ENCODE assay signal across 21 cellular contexts in genomic region chr5:126868338-126868737, GRCh38.
DNase-seq lines count a peak whose midpoint lies in the region; ATAC-seq, FAIRE-seq and TF ChIP-seq lines count a peak whose summit lies in the region.
"Had no signal": no experiment of that assay in that cellular context is flagged by ENCODE, and none has a peak within 500 bp of the region (broad histone marks: within the 10 kb centered on the region; RNA-seq: fewer than 3 reads in every experiment).

No MANE protein-coding gene starts in this region.

- no peaks in the 10 kb centered on the region for H3K9me3 Mint-ChIP-seq in natural killer cell treated with Interleukin-12 subunit alpha and Interleukin-12 subunit beta and Interleukin-15 and Interleukin-18, amount 100 ng/mL, for 72 hours
- H3K9me3 Mint-ChIP-seq: activated CD4-positive, alpha-beta T cell treated with anti-CD3 and anti-CD28 coated beads, Interleukin-2, amount 10 ng/mL, durations not matched to agents 7 days and 5 days; stimulated activated naive CD8-positive, alpha-beta T cell treated with anti-CD3 and anti-CD28 coated beads, Interleukin-15, Interleukin-2, amounts not matched to agents 100 ng/mL and 50 ng/mL, for 24 hours had no signal

- no peak overlapping the region for H2BK120ac ChIP-seq in H1 (replicated peaks; ENCODE audit: low read depth, low read length)

- H2BK12ac ChIP-seq in H1 (ENCODE audit: low read depth, low read length), result peak overlapping the region; percentile 42; the same call in 1 of the 2 replicates

- no peaks in the 10 kb centered on the region for H3K79me1 ChIP-seq in H1 (ENCODE audit: low read depth, low read length)

- peak overlapping the region in 5 of 10 experiments; percentile 44 to 52 (median 50); a peak in 3 of 20 replicates for H3K4me3 ChIP-seq in BLaER1 treated with 17β-estradiol and CSF1 and Interleukin-3, amounts not matched to agents 10 nM and 100 nM
- no peak overlapping the region for H3K4me3 ChIP-seq in H1 (ENCODE audit: extremely low read depth in 1 of 4, insufficient read depth in 2 of 4, low read depth in 3 of 4, low read length in 4 of 4)
- H3K4me3 ChIP-seq: cardiac muscle cell, hepatocyte had no signal

- peak overlapping the region; percentile 3 for H3K4me3 Mint-ChIP-seq in natural killer cell treated with Interleukin-12 subunit alpha and Interleukin-12 subunit beta and Interleukin-15 and Interleukin-18, amount 100 ng/mL, for 72 hours

- H4K20me1 ChIP-seq in BLaER1 treated with 17β-estradiol and CSF1 and Interleukin-3, amounts not matched to agents 10 nM and 100 nM, result peaks cover 0 to 4% (median 0%) of the 10 kb centered on the region in 11 experiments; a peak in 1 of 22 replicates
- H4K20me1 ChIP-seq in H1 (replicated peaks in 1 of 2; ENCODE audit: control insufficient read depth in 1 of 2, insufficient read depth in 2 of 2, low read length in 2 of 2), result peaks cover 0 to 2% of the 10 kb centered on the region in 2 experiments

- H2AK5ac ChIP-seq in H1 (ENCODE audit: low read depth, low read length), result 0 out of 2 replicates have a peak overlapping the region, but pooled peaks have one; percentile 70

- no peak overlapping the region for H3K4ac ChIP-seq in H1 (replicated peaks; ENCODE audit: insufficient read length, low read depth, low read length)

- no peak for FAIRE-seq in H1 (lab: Jason Lieb, UNC)

- H3K27me3 ChIP-seq in BLaER1 treated with 17β-estradiol and CSF1 and Interleukin-3, amounts not matched to agents 10 nM and 100 nM, result no peaks in the 10 kb centered on the region
- H3K27me3 ChIP-seq in H1 (replicated peaks in 1 of 4; ENCODE audit: control insufficient read depth in 3 of 4, extremely low read depth in 1 of 4, insufficient read depth in 3 of 4, low read length in 3 of 4), result no peaks in the 10 kb centered on the region
- H3K27me3 ChIP-seq: cardiac muscle cell, foreskin keratinocyte, hepatocyte, tibial nerve had no signal

- peak overlapping the region in 2 of 11 experiments; percentile 26 to 50; a peak in 1 of 22 replicates for H3K9ac ChIP-seq in BLaER1 treated with 17β-estradiol and CSF1 and Interleukin-3, amounts not matched to agents 10 nM and 100 nM
- H3K9ac ChIP-seq in H1 (replicated peaks in 1 of 4; ENCODE audit: extremely low read depth in 1 of 4, low read depth in 3 of 4, low read length in 3 of 4), result no peak overlapping the region

- H4K8ac ChIP-seq in H1 (ENCODE audit: extremely low read depth, insufficient read depth, low read length), result no peak overlapping the region

- CTCF ChIA-PET in H1 (lab: Charles Lee; ENCODE audit: partially characterized antibody), result interaction anchor here (1.0 to 1.8 kb wide), 3 partner anchors 12 to 15 kb away, joined by 3 to 5 read pairs (median 4); no protein-coding TSS in a partner anchor

- no peaks in the 10 kb centered on the region for H3K79me2 ChIP-seq in H1 (ENCODE audit: control insufficient read depth in 1 of 2, insufficient read depth in 2 of 2, low read length in 2 of 2)
- H3K79me2 ChIP-seq: hepatocyte had no signal

- no peak overlapping the region for H4K5ac ChIP-seq in H1 (ENCODE audit: insufficient read length, low read depth, low read length)

- no peak overlapping the region for H3K18ac ChIP-seq in H1 (ENCODE audit: extremely low read depth, low read length)

- peaks cover 0 to 41% (median 30%) of the 10 kb centered on the region in 11 experiments; a peak in 18 of 22 replicates for H3K36me3 ChIP-seq in BLaER1 treated with 17β-estradiol and CSF1 and Interleukin-3, amounts not matched to agents 10 nM and 100 nM
- no peaks in the 10 kb centered on the region for H3K36me3 ChIP-seq in H1 (ENCODE audit: control insufficient read depth in 2 of 4, insufficient read depth in 4 of 4, low read length in 3 of 4)
- H3K36me3 ChIP-seq: cardiac muscle cell, tibial nerve had no signal

- no peak overlapping the region for H2BK5ac ChIP-seq in H1 (ENCODE audit: low read depth, low read length)

- H3K14ac ChIP-seq in H1 (ENCODE audit: insufficient read length), result no peak overlapping the region

- no peak overlapping the region; the same call in 1 of the 2 replicates for H2BK15ac ChIP-seq in H1 (ENCODE audit: low read length)

- no peak overlapping the region for H3K23ac ChIP-seq in H1 (ENCODE audit: insufficient read length)

- peaks cover 4% of the 10 kb centered on the region; the same call in 1 of the 2 replicates for H3K23me2 ChIP-seq in H1 (ENCODE audit: low read depth, low read length)

- 76% methylated on average over 4 of the region's 5 CpGs; no CpG with 5 or more reads in 1 of the 2 experiments for WGBS in H1 (ENCODE audit: extremely low coverage in 1 of 2, insufficient coverage in 1 of 2, insufficient read length in 1 of 2, insufficient replicate concordance in 2 of 2, low coverage in 1 of 2, low lambda C conversion rate in 2 of 2, missing lambda C conversion rate in 1 of 2), 2 experiments

- H3K27ac ChIP-seq in BLaER1 treated with 17β-estradiol and CSF1 and Interleukin-3, amounts not matched to agents 10 nM and 100 nM, result peak overlapping the region in 3 of 11 experiments; percentile 15 to 27 (median 27); a peak in 2 of 22 replicates
- no peak overlapping the region for H3K27ac ChIP-seq in H1 (ENCODE audit: low read depth, low read length)
- H3K27ac ChIP-seq: cardiac muscle cell, epithelial cell of prostate, foreskin keratinocyte, hepatocyte, tibial nerve had no signal

- POLR2A ChIA-PET in H1 (lab: Charles Lee; ENCODE audit: partially characterized antibody), result interaction anchor here (1.0 to 1.8 kb wide), 3 partner anchors 31 to 466 kb away, joined by 3 to 7 read pairs (median 5); no protein-coding TSS in a partner anchor

- peaks cover 9 to 11% of the 10 kb centered on the region in 2 donors for H3K4me1 Mint-ChIP-seq in natural killer cell treated with Interleukin-12 subunit alpha and Interleukin-12 subunit beta and Interleukin-15 and Interleukin-18, amount 100 ng/mL, for 72 hours (ENCODE audit: low read depth in 2 of 2)

- H3K4me2 ChIP-seq in BLaER1 treated with 17β-estradiol and CSF1 and Interleukin-3, amounts not matched to agents 10 nM and 100 nM, result peak overlapping the region; percentile 71 to 96 (median 81)
- peak overlapping the region in 1 of 2 experiments; percentile 96; a peak in 1 of 4 replicates for H3K4me2 ChIP-seq in H1 (ENCODE audit: insufficient read depth in 1 of 2, low read depth in 2 of 2, low read length in 2 of 2)

- no peak overlapping the region for H4K91ac ChIP-seq in H1 (replicated peaks; ENCODE audit: insufficient read length, low read length)

- TF ChIP-seq EP300 in H1 (IDR thresholded peaks at IDR 0.05; ENCODE audit: borderline replicate concordance in 1 of 2, low read depth in 2 of 2, low read length in 2 of 2), result no peak

- peak; percentile 8 for ATAC-seq in HG03159 (IDR thresholded peaks at IDR 0.05; ENCODE audit: unreplicated experiment)
- no peak for ATAC-seq in natural killer cell treated with Interleukin-12 subunit alpha and Interleukin-12 subunit beta and Interleukin-15 and Interleukin-18, amount 100 ng/mL, for 72 hours
- no peak for ATAC-seq in GM18861 (IDR thresholded peaks at IDR 0.05; ENCODE audit: unreplicated experiment)

- H3K56ac ChIP-seq in H1 (replicated peaks; ENCODE audit: insufficient read length, low read depth, low read length), result no peak overlapping the region

- no peak overlapping the region for H3K27ac Mint-ChIP-seq in natural killer cell treated with Interleukin-12 subunit alpha and Interleukin-12 subunit beta and Interleukin-15 and Interleukin-18, amount 100 ng/mL, for 72 hours

- no peak for TF ChIP-seq RAD21 in H1 (IDR thresholded peaks at IDR 0.05 in 1 of 2, conservative IDR thresholded peaks at IDR 0.05 in 1 of 2; ENCODE audit: low read depth in 2 of 2, low read length in 2 of 2)

- no peak for TF ChIP-seq POLR2A in H1 (IDR thresholded peaks at IDR 0.05; ENCODE audit: control extremely low read depth in 1 of 2, low read depth in 2 of 2, low read length in 2 of 2)

- peaks cover 0 to 2% of the 10 kb centered on the region in 2 donors for H3K27me3 Mint-ChIP-seq in natural killer cell treated with Interleukin-12 subunit alpha and Interleukin-12 subunit beta and Interleukin-15 and Interleukin-18, amount 100 ng/mL, for 72 hours
- H3K27me3 Mint-ChIP-seq: activated CD4-positive, alpha-beta T cell treated with anti-CD3 and anti-CD28 coated beads, Interleukin-2, amount 10 ng/mL, durations not matched to agents 7 days and 5 days; stimulated activated naive CD8-positive, alpha-beta T cell treated with anti-CD3 and anti-CD28 coated beads, Interleukin-15, Interleukin-2, amounts not matched to agents 100 ng/mL and 50 ng/mL, for 24 hours had no signal

- H2BK20ac ChIP-seq in H1 (ENCODE audit: low read length), result peak overlapping the region; percentile 15; the same call in 1 of the 2 replicates

- H3K4me1 ChIP-seq in BLaER1 treated with 17β-estradiol and CSF1 and Interleukin-3, amounts not matched to agents 10 nM and 100 nM, result peaks cover 14 to 53% (median 49%) of the 10 kb centered on the region in 10 experiments
- peaks cover 1 to 7% (median 5%) of the 10 kb centered on the region in 4 experiments; a peak in 5 of 7 replicates for H3K4me1 ChIP-seq in H1 (replicated peaks in 1 of 4; ENCODE audit: control insufficient read depth in 3 of 4, insufficient read depth in 4 of 4, low read length in 3 of 4)
- H3K4me1 ChIP-seq: foreskin keratinocyte had no signal

- DNase-seq in H1 (ENCODE audit: low read depth in 1 of 2, low spot score in 2 of 2) (peak in 1 of 2 experiments; percentile 43), NCI-H187 (lab: John Stamatoyannopoulos, UW) (no peak), cortex of kidney (lab: John Stamatoyannopoulos, UW) (no peak)
- no peak for DNase-seq in natural killer cell treated with Interleukin-12 subunit alpha and Interleukin-12 subunit beta and Interleukin-15 and Interleukin-18, amount 100 ng/mL, for 72 hours (ENCODE audit: low spot score)
- DNase-seq: activated CD4-positive, alpha-beta T cell treated with anti-CD3 and anti-CD28 coated beads, Interleukin-2, amount 10 ng/mL, durations not matched to agents 7 days and 5 days; activated effector memory CD4-positive, alpha-beta T cell treated with anti-CD3 and anti-CD28 coated beads, Interleukin-2, amount 50 U/mL, for 16 hours; amniotic stem cell; dermis blood vessel endothelial cell; foreskin keratinocyte; kidney glomerular epithelial cell; mesendoderm; stimulated activated CD4-positive, alpha-beta T cell treated with anti-CD3 and anti-CD28 coated beads, Interleukin-4, amount 100 ng/mL, for 1 hour; T-helper 1 cell had no signal

- no peak overlapping the region for H2AFZ ChIP-seq in H1 (ENCODE audit: low read length)
- H2AFZ ChIP-seq: hepatocyte had no signal

- no peak for TF ChIP-seq CTCF in H1 (IDR thresholded peaks at IDR 0.05; ENCODE audit: control extremely low read depth in 1 of 3, insufficient read depth in 1 of 3, low read depth in 1 of 3, low read length in 3 of 3)

- no peaks in the 10 kb centered on the region for H3K36me3 Mint-ChIP-seq in natural killer cell treated with Interleukin-12 subunit alpha and Interleukin-12 subunit beta and Interleukin-15 and Interleukin-18, amount 100 ng/mL, for 72 hours

- no peaks in the 10 kb centered on the region for H3K9me3 ChIP-seq in BLaER1 treated with 17β-estradiol and CSF1 and Interleukin-3, amounts not matched to agents 10 nM and 100 nM (replicated peaks in 1 of 11)
- H3K9me3 ChIP-seq in H1 (ENCODE audit: insufficient read depth in 2 of 2, low read depth in 1 of 2, low read length in 1 of 2), result no peaks in the 10 kb centered on the region
- H3K9me3 ChIP-seq: tibial nerve had no signal

TF ChIP-seq in H1, 55 proteins besides CTCF, POLR2A, EP300 and RAD21 (continues in another document):
- no peak for TF ChIP-seq SAP30 (IDR thresholded peaks at IDR 0.05; ENCODE audit: insufficient read depth, insufficient replicate concordance, low read length)
